8 cellular contexts compared by ENCODE assay signal in the genomic region with DNA sequence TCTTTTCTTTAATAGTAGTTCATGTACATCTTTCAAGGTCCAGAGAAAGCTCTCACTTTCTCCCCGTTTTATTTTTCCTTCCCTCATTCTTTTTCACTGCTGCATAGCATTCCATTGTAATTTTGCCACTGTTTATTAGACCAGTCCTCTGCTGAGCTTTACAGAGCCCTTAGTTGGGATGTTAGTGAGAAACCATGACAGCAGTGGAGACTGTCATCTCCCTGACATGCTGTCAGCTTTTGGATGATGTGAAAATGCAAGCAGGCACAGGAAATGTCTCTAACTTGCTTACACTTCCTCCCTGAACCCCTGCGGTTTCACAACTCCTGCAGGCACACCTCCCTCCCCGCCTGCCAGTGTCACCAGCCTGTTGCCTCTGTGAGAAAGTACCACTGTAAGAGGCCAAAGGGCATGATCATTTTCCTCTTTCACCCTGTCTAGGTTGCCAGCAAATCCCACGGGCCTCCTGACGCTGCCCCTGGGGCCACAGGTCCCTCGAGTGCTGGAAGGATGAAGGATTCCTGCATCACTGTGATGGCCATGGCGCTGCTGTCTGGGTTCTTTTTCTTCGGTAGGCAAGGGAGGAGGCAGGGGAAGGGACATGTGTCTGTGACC. TPM values are rescaled to one million over a fixed set of nuclear protein-coding genes. Genes with fewer than 3 reads are reported as not detected.
A peak's percentile ranks its signal among the peaks of the same experiment; 100 is the strongest.
DNase-seq lines count a peak whose midpoint lies in the region; ATAC-seq and TF ChIP-seq lines count a peak whose summit lies in the region.

A gene (plus strand): TSS at position 415 of the 615 bp plus-strand sequence. CDS start 96 bp downstream, at position 511.

- peak; percentile 62 for TF ChIP-seq POLR2A in GM19193 (IDR thresholded peaks at IDR 0.05; ENCODE audit: extremely low read depth, insufficient read depth, insufficient read length)

- ATAC-seq in HG03565 (IDR thresholded peaks at IDR 0.05; ENCODE audit: unreplicated experiment), result peak; percentile 38
- ATAC-seq in Right ventricle myocardium inferior, result peak; percentile 62

- peak; percentile 72 to 73 for DNase-seq in activated CD4-positive, alpha-beta T cell treated with anti-CD3 and anti-CD28 coated beads, Interleukin-2, amount 50 U/mL, for 4 hours
- DNase-seq in Right ventricle myocardium inferior (ENCODE audit: missing footprints) (peak; percentile 84), HPDE6-E6E7 (ENCODE audit: extremely low spot score) (no peak), NCI-H128 (lab: John Stamatoyannopoulos, UW; ENCODE audit: unreplicated experiment) (no peak), NCI-H1694 (lab: John Stamatoyannopoulos, UW) (no peak)
- DNase-seq in stimulated activated CD4-positive, alpha-beta T cell treated with anti-CD3 and anti-CD28 coated beads, Interleukin-4, amount 100 ng/mL, for 48 hours (ENCODE audit: low read depth in 2 of 2), result peak; percentile 62 to 80

- intact Hi-C loops in Right ventricle myocardium inferior (cut with DNase I), result no loop called here

RNA-seq across cellular contexts. Expression of the gene that starts here (rescaled TPM):
- 4.2 TPM for total RNA-seq in Right ventricle myocardium inferior

Comparison
In these comparisons a context has a peak if more than half of its experiments do, and no peak if none do; other contexts are left out.
1. DNase-seq: peak in activated CD4-positive, alpha-beta T cell treated with anti-CD3 and anti-CD28 coated beads, Interleukin-2, amount 50 U/mL, for 4 hours (2 of 2), Right ventricle myocardium inferior (single experiment) and stimulated activated CD4-positive, alpha-beta T cell treated with anti-CD3 and anti-CD28 coated beads, Interleukin-4, amount 100 ng/mL, for 48 hours (2 of 2); none in HPDE6-E6E7 (single experiment), NCI-H128 (single experiment) and NCI-H1694 (single experiment).